ENCODE assay signal across 8 cellular contexts in genomic region chr21:46295996-46296752, GRCh38. TPM values are rescaled to one million over a fixed set of nuclear protein-coding genes. Genes with fewer than 3 reads are reported as not detected.
A peak's percentile ranks its signal among the peaks of the same experiment; 100 is the strongest.
DNase-seq lines count a peak whose midpoint lies in the region; ATAC-seq and TF ChIP-seq lines count a peak whose summit lies in the region.

No MANE protein-coding gene starts in this region.

- no peak for TF ChIP-seq CTCF in astrocyte of the spinal cord (IDR thresholded peaks at IDR 0.05; ENCODE audit: low read depth, low read length)

- in situ Hi-C loops in astrocyte of the spinal cord (cut with HindIII; ENCODE audit: low sequenced_read_pairs) = no loop called here

- peak; percentile 37 for ATAC-seq in GM18520 (IDR thresholded peaks at IDR 0.05; ENCODE audit: unreplicated experiment)
- ATAC-seq in HG03139 (IDR thresholded peaks at IDR 0.05; ENCODE audit: unreplicated experiment) = no peak
- ATAC-seq in HG03280 (IDR thresholded peaks at IDR 0.05; ENCODE audit: unreplicated experiment) = no peak
- no peak for ATAC-seq in GM19035 (IDR thresholded peaks at IDR 0.05; ENCODE audit: unreplicated experiment)

- H3K4me3 ChIP-seq in astrocyte of the spinal cord (ENCODE audit: low read depth, low read length) = no peak overlapping the region

- DNase-seq in T follicular helper cell (ENCODE audit: low read depth) (peak; percentile 9), astrocyte of the spinal cord (ENCODE audit: low read depth, low spot score) (peak; percentile 41), lung microvascular endothelial cell (ENCODE audit: low read depth in 2 of 2) (peak; percentile 9 to 90)
- peak; percentile 52 to 54 for DNase-seq in stimulated activated CD8-positive, alpha-beta memory T cell treated with anti-CD3 and anti-CD28 coated beads, Interleukin-2, amount 100 ng/mL, for 48 hours (ENCODE audit: low read depth in 2 of 2)

RNA-seq across cellular contexts. Expression of gene YBEY, which starts 10.0 kb away (rescaled TPM):
- 4.4 and 4.6 TPM in 2 replicates for total RNA-seq in lung microvascular endothelial cell

RNA-seq across cellular contexts. Expression of gene MCM3AP, which starts 10.8 kb away (rescaled TPM):
- total RNA-seq in lung microvascular endothelial cell = 41.8 and 62.5 TPM in 2 replicates

RNA-seq across cellular contexts. Expression of gene C21orf58, which starts 27.5 kb away (rescaled TPM):
- total RNA-seq in lung microvascular endothelial cell = 0.79 and 2.0 TPM in 2 replicates

RNA-seq across cellular contexts. Expression of gene PCNT, which starts 27.8 kb away (rescaled TPM):
- total RNA-seq in lung microvascular endothelial cell = 10.7 and 15.1 TPM in 2 replicates
